In genomic region chr12:93127582-93128331, GRCh38 we compare ENCODE assay signal across 9 cellular contexts.
DNase-seq lines count a peak whose midpoint lies in the region; ATAC-seq and TF ChIP-seq lines count a peak whose summit lies in the region.
"Had no signal": no experiment of that assay in that cellular context is flagged by ENCODE, and none has a peak within 500 bp of the region (broad histone marks: within the 10 kb centered on the region; RNA-seq: fewer than 3 reads in every experiment).

No MANE protein-coding gene starts in this region.

- in situ Hi-C loops in astrocyte of the cerebellum (cut with HindIII; ENCODE audit: low sequenced_read_pairs), result no loop called here

- H3K27me3 ChIP-seq in upper lobe of right lung, result no peaks in the 10 kb centered on the region

- no peak overlapping the region for H3K4me3 ChIP-seq in astrocyte of the cerebellum (ENCODE audit: low read depth, low read length)
- no peak overlapping the region for H3K4me3 ChIP-seq in upper lobe of right lung

- peaks cover 14% of the 10 kb centered on the region for H3K4me1 ChIP-seq in upper lobe of right lung

- H3K36me3 ChIP-seq in upper lobe of right lung, result no peaks in the 10 kb centered on the region

- intact Hi-C loops in upper lobe of right lung (cut with DNase I), result no loop called here

- peak; percentile 25 for TF ChIP-seq CTCF in astrocyte of the cerebellum (IDR thresholded peaks at IDR 0.05; ENCODE audit: low read depth, low read length, missing control alignments)
- TF ChIP-seq CTCF in upper lobe of right lung (IDR thresholded peaks at IDR 0.05), result peak; percentile 39

- DNase-seq in NCI-H1436 (lab: John Stamatoyannopoulos, UW) (peak; percentile 10), NCI-H1436 treated with DMSO at 0.1 percent for 48 hours (lab: John Stamatoyannopoulos, UW) (no peak), astrocyte of the cerebellum (ENCODE audit: low read depth) (peak; percentile 37), left kidney (ENCODE audit: low read depth, low spot score) (peak; percentile 54), upper lobe of right lung (peak; percentile 73), OCI-M2 (lab: John Stamatoyannopoulos, UW; ENCODE audit: unreplicated experiment) (no peak)
- DNase-seq: naive B cell had no signal

- peak overlapping the region; percentile 75 for H3K27ac ChIP-seq in upper lobe of right lung

- H3K9me3 ChIP-seq in upper lobe of right lung, result no peaks in the 10 kb centered on the region

- ATAC-seq in upper lobe of right lung (peak; percentile 86), GM21576 (IDR thresholded peaks at IDR 0.05; ENCODE audit: unreplicated experiment) (no peak), GM21515 (IDR thresholded peaks at IDR 0.05; ENCODE audit: unreplicated experiment) (no peak)

Comparison
In these comparisons a context has a peak if more than half of its experiments do, and no peak if none do; other contexts are left out.
1. DNase-seq: peak in NCI-H1436 (single experiment), astrocyte of the cerebellum (single experiment), left kidney (single experiment) and upper lobe of right lung (single experiment); none in NCI-H1436 treated with DMSO at 0.1 percent for 48 hours (single experiment) and OCI-M2 (single experiment).